ENCODE assay signal across 8 cellular contexts in the genomic region with DNA sequence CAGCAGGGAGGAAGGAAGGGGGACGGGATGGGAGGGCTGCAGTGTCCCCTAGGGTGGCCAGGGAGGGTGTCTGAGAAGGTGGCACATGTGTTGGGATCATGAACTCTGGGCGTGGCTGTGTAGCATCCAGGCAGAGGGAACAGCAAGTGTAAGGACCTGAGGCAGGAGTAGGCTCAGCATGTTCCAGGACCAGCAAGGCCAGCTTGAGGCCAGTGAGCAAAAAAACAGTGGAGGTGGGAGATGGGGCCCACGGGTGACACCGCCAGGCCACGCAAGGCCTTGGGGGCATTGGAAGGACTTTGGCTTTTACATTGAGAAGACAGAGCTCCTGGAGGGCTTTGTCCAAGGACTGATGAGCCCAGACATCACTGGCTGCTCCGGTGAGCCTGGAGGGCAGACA. TPM values are rescaled to one million over a fixed set of nuclear protein-coding genes. Genes with fewer than 3 reads are reported as not detected.
"Had no signal": no experiment of that assay in that cellular context is flagged by ENCODE, and none has a peak within 500 bp of the region (broad histone marks: within the 10 kb centered on the region; RNA-seq: fewer than 3 reads in every experiment).

No MANE protein-coding gene starts in this region.

- H3K9ac ChIP-seq: KMS-11 had no signal

- ATAC-seq: GM23338, HepG2 had no signal

- H3K27ac ChIP-seq: HL-60, KMS-11 had no signal

- H3K4me2 ChIP-seq: GM23338, KMS-11 had no signal

- H3K4me3 ChIP-seq: GM23338 had no signal

- DNase-seq: H9, HCEC 1CT, KBM-7 had no signal

RNA-seq across cellular contexts. Expression of a gene that starts 52.8 kb away (rescaled TPM):
- total RNA-seq: HepG2, HT1080 had no signal
